Comparison of ENCODE assay signal across 1 cellular context in genomic region chr17:41530062-41531048, GRCh38.
TF ChIP-seq lines count a peak whose summit lies in the region.

No MANE protein-coding gene starts in this region.

TF ChIP-seq in H1, 55 proteins besides CTCF, POLR2A, EP300 and RAD21:
- TF ChIP-seq ZNF274 (IDR thresholded peaks at IDR 0.05; ENCODE audit: borderline replicate concordance, extremely low read depth, low read length) (no peak), NRF1 (IDR thresholded peaks at IDR 0.05; ENCODE audit: low read depth, low read length) (no peak), ASH2L (IDR thresholded peaks at IDR 0.05; ENCODE audit: low read length) (no peak), USF2 (IDR thresholded peaks at IDR 0.05; ENCODE audit: low read length) (no peak), NANOG (IDR thresholded peaks at IDR 0.05; ENCODE audit: insufficient read depth, low read depth, low read length, poor library complexity, severe bottlenecking) (no peak), MAFK (IDR thresholded peaks at IDR 0.05; ENCODE audit: low read depth, low read length) (no peak), SP1 (IDR thresholded peaks at IDR 0.05; ENCODE audit: low read depth, low read length) (no peak), CHD1 (IDR thresholded peaks at IDR 0.05; ENCODE audit: low read depth, low read length) (no peak), RXRA (IDR thresholded peaks at IDR 0.05; ENCODE audit: insufficient read depth, low read depth, low read length) (no peak), EZH2 (IDR thresholded peaks at IDR 0.05; ENCODE audit: low read depth, low read length, severe bottlenecking) (no peak)
